21 cellular contexts compared by ENCODE assay signal in the genomic region with DNA sequence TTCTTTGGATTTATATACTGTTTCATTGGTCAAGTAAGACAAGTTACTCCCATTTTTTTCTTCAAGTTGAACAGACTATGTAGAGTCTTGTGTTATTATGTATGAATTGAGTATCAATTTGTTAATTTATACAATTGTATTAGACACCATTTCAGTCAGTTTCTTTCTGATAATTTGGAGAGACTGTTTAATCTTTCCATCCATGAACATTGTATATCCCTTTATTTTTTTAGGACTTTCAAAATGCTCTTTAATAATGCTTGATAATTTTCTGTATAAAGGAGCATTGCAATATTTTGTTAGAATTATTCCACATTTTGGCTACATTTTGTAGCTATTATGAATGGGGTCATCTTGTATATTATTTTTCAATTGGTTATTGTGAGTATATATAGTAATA.
DNase-seq lines count a peak whose midpoint lies in the region; ATAC-seq and TF ChIP-seq lines count a peak whose summit lies in the region.
"Had no signal": no experiment of that assay in that cellular context is flagged by ENCODE, and none has a peak within 500 bp of the region (broad histone marks: within the 10 kb centered on the region; RNA-seq: fewer than 3 reads in every experiment).

No MANE protein-coding gene starts in this region.

- no peak overlapping the region for H3K4me3 ChIP-seq in HCT116 (replicated peaks in 1 of 2; ENCODE audit: low read depth in 1 of 2, low read length in 2 of 2)
- H3K4me3 ChIP-seq in HEK293 (ENCODE audit: low read depth, low read length), result no peak overlapping the region
- H3K4me3 ChIP-seq: A549; BLaER1; BLaER1 treated with 17β-estradiol and CSF1 and Interleukin-3, amounts not matched to agents 10 nM and 100 nM had no signal

- H3K4me2 ChIP-seq in HCT116 (ENCODE audit: low read length), result no peak overlapping the region
- H3K4me2 ChIP-seq: A549; BLaER1; BLaER1 treated with 17β-estradiol and CSF1 and Interleukin-3, amounts not matched to agents 10 nM and 100 nM had no signal

- H3K9ac ChIP-seq in HCT116 (ENCODE audit: low read length), result no peak overlapping the region
- H3K9ac ChIP-seq: BLaER1; BLaER1 treated with 17β-estradiol and CSF1 and Interleukin-3, amounts not matched to agents 10 nM and 100 nM had no signal

- H3K9me3 ChIP-seq in HCT116 (ENCODE audit: control insufficient read depth in 1 of 2, insufficient read depth in 1 of 2, low read depth in 1 of 2, low read length in 2 of 2) (no peaks in the 10 kb centered on the region), HEK293 (ENCODE audit: control insufficient read depth, insufficient read depth, low read depth, low read length) (no peaks in the 10 kb centered on the region)
- H3K9me3 ChIP-seq: BE2C; BLaER1; BLaER1 treated with 17β-estradiol and CSF1 and Interleukin-3, amounts not matched to agents 10 nM and 100 nM; Caco-2 had no signal

- CTCF ChIA-PET in HCT116 (lab: Charles Lee) (interaction anchor here (1.3 to 1.5 kb wide), 2 partner anchors 14 to 559 kb away, joined by 3 read pairs; no protein-coding TSS in a partner anchor), HEK293 (lab: Yijun Ruan, JAX) (interaction anchor here (0.5 to 1.8 kb wide), 9 partner anchors 9 to 1364 kb away, joined by 3 to 7 read pairs (median 3); no protein-coding TSS in a partner anchor)

- no peaks in the 10 kb centered on the region for H3K79me2 ChIP-seq in HCT116 (ENCODE audit: insufficient read depth, low read length)

- TF ChIP-seq CTCF in HCT116 (IDR thresholded peaks at IDR 0.05 in 2 of 3, conservative IDR thresholded peaks at IDR 0.05 in 1 of 3; ENCODE audit: borderline replicate concordance in 1 of 3, insufficient read depth in 1 of 3, low read depth in 2 of 3, low read length in 2 of 3), result no peak
- TF ChIP-seq CTCF in HEK293 (tag by site-specific recombination; IDR thresholded peaks at IDR 0.05), result no peak

- no TSS peak for BruUV-seq in HCT116 (replicated peaks; lab: Mats Ljungman, UMichigan)

- no peaks in the 10 kb centered on the region for H4K20me1 ChIP-seq in HCT116 (ENCODE audit: insufficient read depth)
- H4K20me1 ChIP-seq: BLaER1; BLaER1 treated with 17β-estradiol and CSF1 and Interleukin-3, amounts not matched to agents 10 nM and 100 nM had no signal

- H3K27ac ChIP-seq in HCT116 (ENCODE audit: low read depth, low read length) (no peak overlapping the region), HEK293 (ENCODE audit: extremely low read depth, low read depth, low read length) (no peak overlapping the region)
- H3K27ac ChIP-seq: 22Rv1; A549; BLaER1; BLaER1 treated with 17β-estradiol and CSF1 and Interleukin-3, amounts not matched to agents 10 nM and 100 nM; C4-2B had no signal

- intact Hi-C loops in HCT116 (cut with micrococcal nuclease), result loop anchor here (5.0 to 10.0 kb wide), 3 partner anchors 562 to 994 kb away; no protein-coding TSS in a partner anchor

- RAD21 ChIA-PET in HCT116 (lab: Charles Lee; ENCODE audit: low non-redundant PET in 1 of 2, low total read pairs in 2 of 2, uncharacterized antibody in 2 of 2, unreplicated experiment in 2 of 2), result no interaction called here

- H3K4me1 ChIP-seq in HCT116 (ENCODE audit: control insufficient read depth in 1 of 2, insufficient read depth in 2 of 2, low read length in 2 of 2) (no peaks in the 10 kb centered on the region), HEK293 (ENCODE audit: control insufficient read depth, insufficient read depth, low read length) (peaks cover 4% of the 10 kb centered on the region; the same call in 1 of the 2 replicates)
- H3K4me1 ChIP-seq: A549, BE2C, BLaER1, Caco-2 had no signal

- DNase-seq in HCT116 (ENCODE audit: low read depth, low spot score) (no peak), DMS153 (lab: John Stamatoyannopoulos, UW) (no peak)
- DNase-seq in activated T-cell treated with anti-CD3 and anti-CD28 coated beads, Interleukin-2, amount 50 U/mL, for 1 hour, result no peak
- DNase-seq: 8988T; BE2C; C1 segment of cervical spinal cord; Caco-2; Calu3; CD4-positive, alpha-beta T cell; CD8-positive, alpha-beta memory T cell; CD8-positive, alpha-beta T cell; COR-L47; DMS79; DMS79 treated with DMSO at 0.1 percent for 48 hours; DND-41 had no signal

- no peak for TF ChIP-seq POLR2A in HCT116 (IDR thresholded peaks at IDR 0.05; ENCODE audit: borderline replicate concordance, extremely low read depth, insufficient read depth, insufficient read length)

- TF ChIP-seq RAD21 in HCT116 (IDR thresholded peaks at IDR 0.05; ENCODE audit: low read depth), result no peak

- peak overlapping the region; percentile 60 for H2AFZ ChIP-seq in HCT116 (ENCODE audit: low read depth, low read length, poor library complexity, severe bottlenecking)

- POLR2A ChIA-PET in HCT116 (lab: Charles Lee) (no interaction called here), HEK293 (lab: Yijun Ruan, JAX) (no interaction called here)

- ATAC-seq in HCT116, result no peak
- ATAC-seq: A549; CD8-positive, alpha-beta T cell had no signal

- no peaks in the 10 kb centered on the region for H3K9me2 ChIP-seq in HCT116 (ENCODE audit: insufficient read depth)

- no peaks in the 10 kb centered on the region for H3K27me3 ChIP-seq in HCT116 (ENCODE audit: insufficient read depth, low read length)
- H3K27me3 ChIP-seq: BE2C; BLaER1; BLaER1 treated with 17β-estradiol and CSF1 and Interleukin-3, amounts not matched to agents 10 nM and 100 nM had no signal

- H3K36me3 ChIP-seq in HCT116 (ENCODE audit: control insufficient read depth in 1 of 2, insufficient read depth in 2 of 2, low read length in 2 of 2) (no peaks in the 10 kb centered on the region), HEK293 (ENCODE audit: control insufficient read depth in 2 of 2, insufficient read depth in 1 of 2, low read length in 2 of 2) (no peaks in the 10 kb centered on the region)
- H3K36me3 ChIP-seq: BE2C; BLaER1; BLaER1 treated with 17β-estradiol and CSF1 and Interleukin-3, amounts not matched to agents 10 nM and 100 nM had no signal

TF ChIP-seq in HCT116, 20 proteins besides CTCF, POLR2A, EP300 and RAD21:
- TF ChIP-seq CEBPB (IDR thresholded peaks at IDR 0.05; ENCODE audit: low read depth) (no peak), TCF7L2 (IDR thresholded peaks at IDR 0.05; ENCODE audit: borderline replicate concordance, extremely low read depth, insufficient read depth, insufficient read length) (no peak), ZFX (IDR thresholded peaks at IDR 0.05) (no peak), ELF1 (IDR thresholded peaks at IDR 0.05; ENCODE audit: borderline replicate concordance, low read depth) (no peak), FOSL1 (IDR thresholded peaks at IDR 0.05; ENCODE audit: low read depth) (no peak), YY1 (IDR thresholded peaks at IDR 0.05; ENCODE audit: extremely low read depth, insufficient replicate concordance, low read depth, low read length) (no peak), EZH2 (IDR thresholded peaks at IDR 0.05) (no peak), SIN3A (IDR thresholded peaks at IDR 0.05; ENCODE audit: low read depth) (no peak), ZBTB33 (IDR thresholded peaks at IDR 0.05; ENCODE audit: extremely low read depth, insufficient replicate concordance, low read length) (no peak), POLR2AphosphoS5 (IDR thresholded peaks at IDR 0.05; ENCODE audit: low read depth, low read length) (no peak), EGR1 (IDR thresholded peaks at IDR 0.05; ENCODE audit: low read depth) (no peak)

TF ChIP-seq in HEK293, 187 proteins besides CTCF, POLR2A, EP300 and RAD21:
- no peak for TF ChIP-seq ZNF585B (tag by site-specific recombination; IDR thresholded peaks at IDR 0.05)
- TF ChIP-seq ZNF248 (tag by site-specific recombination; IDR thresholded peaks at IDR 0.05), result peak; percentile 97
- no peak for TF ChIP-seq ZNF571 (tag by site-specific recombination; IDR thresholded peaks at IDR 0.05)
- TF ChIP-seq PRDM6 (tag by site-specific recombination; IDR thresholded peaks at IDR 0.05), result no peak
- no peak; the same call in 1 of the 2 replicates for TF ChIP-seq ZNF16 (tag by site-specific recombination; IDR thresholded peaks at IDR 0.05; ENCODE audit: low read depth)
